In genomic region chr7:100127866-100128601, GRCh38 we compare ENCODE assay signal across 8 cellular contexts. TPM values are rescaled to one million over a fixed set of nuclear protein-coding genes. Genes with fewer than 3 reads are reported as not detected.
DNase-seq lines count a peak whose midpoint lies in the region; ATAC-seq and TF ChIP-seq lines count a peak whose summit lies in the region.

No MANE protein-coding gene starts in this region.

- peaks cover 25% of the 10 kb centered on the region for H3K36me3 Mint-ChIP-seq in Caco-2 (ENCODE audit: insufficient read depth, unreplicated experiment)
- peaks cover 10% of the 10 kb centered on the region for H3K36me3 Mint-ChIP-seq in activated B cell treated with CpG ODN at 0.5 μM for 24 hours (ENCODE audit: low read depth)
- no peaks in the 10 kb centered on the region for H3K36me3 Mint-ChIP-seq in neural crest cell (ENCODE audit: low read depth)

- H3K4me3 Mint-ChIP-seq in Caco-2 (ENCODE audit: unreplicated experiment) (peak overlapping the region; percentile 99), activated B cell treated with CpG ODN at 0.5 μM for 24 hours (peak overlapping the region; percentile 100), neural crest cell (peak overlapping the region; percentile 88)

- no peaks in the 10 kb centered on the region for H3K9me3 ChIP-seq in Caco-2

- peaks cover 20% of the 10 kb centered on the region for H3K4me1 ChIP-seq in Caco-2

- no peak for TF ChIP-seq CTCF in Caco-2 (IDR thresholded peaks at IDR 0.05; ENCODE audit: insufficient read depth in 1 of 2, low read depth in 1 of 2, low read length in 1 of 2, severe bottlenecking in 1 of 2, unreplicated experiment in 1 of 2)
- no peak for TF ChIP-seq CTCF in activated B cell treated with CpG ODN at 0.5 μM for 24 hours (IDR thresholded peaks at IDR 0.05)
- no peak for TF ChIP-seq CTCF in neural crest cell (conservative IDR thresholded peaks at IDR 0.05)

- POLR2A ChIA-PET in Caco-2 (lab: Charles Lee), result interaction anchor here (0.7 to 1.2 kb wide), 2 partner anchors 26 to 301 kb away, joined by 4 to 8 read pairs; partner anchors contain the start of genes AP4M1, MCM7, MEPCE and ZCWPW1
- POLR2A ChIA-PET in activated B cell treated with CpG ODN at 0.5 μM for 24 hours (lab: Charles Lee), result interaction anchor here (0.8 to 3.7 kb wide), 8 partner anchors 12 to 149 kb away, joined by 3 to 15 read pairs (median 3); partner anchors contain the start of genes AP4M1, COPS6, LAMTOR4 and MCM7

- H3K4me1 Mint-ChIP-seq in Caco-2 (ENCODE audit: low read depth, unreplicated experiment) (peaks cover 30% of the 10 kb centered on the region), activated B cell treated with CpG ODN at 0.5 μM for 24 hours (peaks cover 44% of the 10 kb centered on the region), neural crest cell (peaks cover 29% of the 10 kb centered on the region)

- no peaks in the 10 kb centered on the region for H3K27me3 Mint-ChIP-seq in Caco-2 (ENCODE audit: insufficient read depth, unreplicated experiment)
- no peaks in the 10 kb centered on the region for H3K27me3 Mint-ChIP-seq in activated B cell treated with CpG ODN at 0.5 μM for 24 hours
- H3K27me3 Mint-ChIP-seq in neural crest cell (ENCODE audit: low read depth), result peaks cover 13% of the 10 kb centered on the region

- peak overlapping the region; percentile 95 for H3K4me3 ChIP-seq in Caco-2 (ENCODE audit: low read depth, low read length)

- peak; percentile 12 for ATAC-seq in HG02970 (IDR thresholded peaks at IDR 0.05; ENCODE audit: low FRiP score, unreplicated experiment)
- no peak for ATAC-seq in activated B cell treated with CpG ODN at 0.5 μM for 24 hours (ENCODE audit: low read depth)
- no peak for ATAC-seq in GM18867 (IDR thresholded peaks at IDR 0.05; ENCODE audit: unreplicated experiment)

- peak; percentile 53 for DNase-seq in Caco-2
- DNase-seq in activated B cell treated with CpG ODN at 0.5 μM for 24 hours, result no peak
- DNase-seq in epithelial cell of prostate (ENCODE audit: low read depth, low spot score), result no peak
- DNase-seq in neural crest cell (ENCODE audit: low read depth, low spot score), result peak; percentile 26
- no peak for DNase-seq in 8988T
- no peak for DNase-seq in HPDE6-E6E7 (ENCODE audit: extremely low spot score)

- BruUV-seq in Caco-2 (replicated peaks; lab: Mats Ljungman, UMichigan), result TSS peak; percentile 30

- H3K9me3 Mint-ChIP-seq in Caco-2 (ENCODE audit: unreplicated experiment), result no peaks in the 10 kb centered on the region
- H3K9me3 Mint-ChIP-seq in activated B cell treated with CpG ODN at 0.5 μM for 24 hours, result no peaks in the 10 kb centered on the region
- no peaks in the 10 kb centered on the region for H3K9me3 Mint-ChIP-seq in neural crest cell

- no peaks in the 10 kb centered on the region for H3K27me3 ChIP-seq in Caco-2 (replicated peaks; ENCODE audit: control insufficient read depth, insufficient read depth, low read length)

- peak overlapping the region; percentile 19 for H3K27ac Mint-ChIP-seq in Caco-2 (ENCODE audit: unreplicated experiment)
- peak overlapping the region; percentile 63 for H3K27ac Mint-ChIP-seq in activated B cell treated with CpG ODN at 0.5 μM for 24 hours
- H3K27ac Mint-ChIP-seq in neural crest cell (ENCODE audit: unreplicated experiment), result no peak overlapping the region

- intact Hi-C loops in Caco-2 (cut with micrococcal nuclease; ENCODE audit: unreplicated experiment) (loop anchor here (1.0 kb wide), 1 partner anchor 9 kb away; the partner anchor contains the start of genes CNPY4 and TAF6), activated B cell treated with CpG ODN at 0.5 μM for 24 hours (cut with micrococcal nuclease) (loop anchor here (1.0 to 2.0 kb wide), 10 partner anchors 9 to 308 kb away; partner anchors contain the start of genes CNPY4, GPC2, LAMTOR4 and MEPCE)

- CTCF ChIA-PET in Caco-2 (lab: Charles Lee) (interaction anchor here (0.6 to 1.6 kb wide), 6 partner anchors 14 to 280 kb away, joined by 3 to 6 read pairs (median 3); partner anchors contain the start of gene LAMTOR4), activated B cell treated with CpG ODN at 0.5 μM for 24 hours (lab: Charles Lee) (interaction anchor here (0.7 to 1.4 kb wide), 5 partner anchors 27 to 215 kb away, joined by 3 to 6 read pairs (median 3); partner anchors contain the start of genes AP4M1, AZGP1 and MCM7)

- H3K27ac ChIP-seq in epithelial cell of prostate, result peak overlapping the region; percentile 89

- no peaks in the 10 kb centered on the region for H3K36me3 ChIP-seq in Caco-2 (ENCODE audit: control insufficient read depth, insufficient read depth, low read length)

RNA-seq across cellular contexts. Expression of gene MBLAC1, which starts 1.3 kb away (rescaled TPM):
- total RNA-seq in Caco-2 (2022) (3.2 and 3.7 TPM in 2 replicates), activated B cell treated with CpG ODN at 0.5 μM for 24 hours (1.9 and 2.2 TPM in 2 replicates), neural crest cell (2.1 and 2.4 TPM in 2 replicates)

RNA-seq across cellular contexts. Expression of gene CNPY4, which starts 8.6 kb away (rescaled TPM):
- total RNA-seq in Caco-2 (2022) (8.8 and 10.1 TPM in 2 replicates), activated B cell treated with CpG ODN at 0.5 μM for 24 hours (7.1 and 8.6 TPM in 2 replicates), neural crest cell (27.7 and 27.9 TPM in 2 replicates)

RNA-seq across cellular contexts. Expression of gene TAF6, which starts 8.9 kb away (rescaled TPM):
- 81.1 and 81.2 TPM in 2 replicates for total RNA-seq in Caco-2 (2022)
- total RNA-seq in activated B cell treated with CpG ODN at 0.5 μM for 24 hours, result 42.6 and 54.9 TPM in 2 replicates
- 82.0 and 88.9 TPM in 2 replicates for total RNA-seq in neural crest cell

RNA-seq across cellular contexts. Expression of gene LAMTOR4, which starts 20.7 kb away (rescaled TPM):
- total RNA-seq in Caco-2 (2022), result 107 and 110 TPM in 2 replicates
- total RNA-seq in activated B cell treated with CpG ODN at 0.5 μM for 24 hours, result 151 and 161 TPM in 2 replicates
- total RNA-seq in neural crest cell, result 134 and 135 TPM in 2 replicates

RNA-seq across cellular contexts. Expression of gene AP4M1, which starts 26.6 kb away (rescaled TPM):
- total RNA-seq in Caco-2 (2022) (14.9 and 16.2 TPM in 2 replicates), activated B cell treated with CpG ODN at 0.5 μM for 24 hours (11.1 and 12.5 TPM in 2 replicates), neural crest cell (22.6 and 23.6 TPM in 2 replicates)

Comparison
In these comparisons a context has a peak if more than half of its experiments do, and no peak if none do; other contexts are left out.
1. DNase-seq: peak in Caco-2 (2 of 2) and neural crest cell (single experiment); none in activated B cell treated with CpG ODN at 0.5 μM for 24 hours (single experiment), epithelial cell of prostate (single experiment), 8988T (single experiment) and HPDE6-E6E7 (single experiment).
2. Peak in every context shown above with its lines, with median percentiles within 50 percentile points of each other: H3K4me3 Mint-ChIP-seq.